10 cellular contexts compared by ENCODE assay signal in genomic region chr1:184892116-184892515, GRCh38.
A peak's percentile ranks its signal among the peaks of the same experiment; 100 is the strongest.
DNase-seq lines count a peak whose midpoint lies in the region; ATAC-seq and TF ChIP-seq lines count a peak whose summit lies in the region.
"Had no signal": no experiment of that assay in that cellular context is flagged by ENCODE, and none has a peak within 500 bp of the region (broad histone marks: within the 10 kb centered on the region; RNA-seq: fewer than 3 reads in every experiment).

No MANE protein-coding gene starts in this region.

- no peak for TF ChIP-seq POLR2A in GM18505 (IDR thresholded peaks at IDR 0.05; ENCODE audit: borderline replicate concordance, extremely low read depth, insufficient read depth, insufficient read length)

- BruUV-seq in Calu3 (replicated peaks; lab: Mats Ljungman, UMichigan), result no TSS peak

- CTCF ChIA-PET in Calu3 (lab: Charles Lee), result interaction anchor here (1.2 kb wide), 1 partner anchor 25 kb away, joined by 3 read pairs; no protein-coding TSS in a partner anchor

- H3K36me3 ChIP-seq in effector memory CD4-positive, alpha-beta T cell (ENCODE audit: control insufficient read depth, insufficient read depth, low read length), result no peaks in the 10 kb centered on the region
- H3K36me3 ChIP-seq in aorta (ENCODE audit: control insufficient read depth in 1 of 2, insufficient read depth in 2 of 2, low read length in 1 of 2), result no peaks in the 10 kb centered on the region

- no peak overlapping the region for H3K4me3 ChIP-seq in effector memory CD4-positive, alpha-beta T cell (ENCODE audit: insufficient read depth, low read depth, low read length, poor library complexity, severe bottlenecking)
- H3K4me3 ChIP-seq in aorta (ENCODE audit: low read length in 2 of 2), result no peak overlapping the region

- H3K36me3 Mint-ChIP-seq in Calu3 (ENCODE audit: insufficient read depth, unreplicated experiment), result no peaks in the 10 kb centered on the region

- no peak overlapping the region for H3K4me3 Mint-ChIP-seq in Calu3 (ENCODE audit: low read depth, unreplicated experiment)

- 85 to 89% methylated on average over 4 of the region's 4 CpGs for WGBS in aorta, 2 donors

- no peaks in the 10 kb centered on the region for H3K27me3 Mint-ChIP-seq in Calu3 (ENCODE audit: unreplicated experiment)

- ATAC-seq in GM18505 (IDR thresholded peaks at IDR 0.05; ENCODE audit: unreplicated experiment) (peak; percentile 79), GM21360 (IDR thresholded peaks at IDR 0.05; ENCODE audit: unreplicated experiment) (peak; percentile 74), HG03175 (IDR thresholded peaks at IDR 0.05; ENCODE audit: unreplicated experiment) (peak; percentile 83), aorta (ENCODE audit: low FRiP score) (no peak)

- peak overlapping the region; percentile 88 for H3K27ac ChIP-seq in effector memory CD4-positive, alpha-beta T cell (ENCODE audit: insufficient read depth, low read length, poor library complexity, severe bottlenecking)
- H3K27ac ChIP-seq in aorta (ENCODE audit: low read depth in 1 of 2, low read length in 2 of 2), result peak overlapping the region in 1 of 2 donors; percentile 28

- H3K4me1 Mint-ChIP-seq in Calu3 (ENCODE audit: low read depth, unreplicated experiment), result peaks cover 19% of the 10 kb centered on the region

- H3K27me3 ChIP-seq in effector memory CD4-positive, alpha-beta T cell (replicated peaks; ENCODE audit: control insufficient read depth, insufficient read depth, low read length, poor library complexity, severe bottlenecking), result no peaks in the 10 kb centered on the region
- H3K27me3 ChIP-seq in aorta (ENCODE audit: control insufficient read depth in 1 of 2, insufficient read depth in 2 of 2, low read length in 1 of 2), result no peaks in the 10 kb centered on the region

- no peak for DNase-seq in effector memory CD4-positive, alpha-beta T cell
- no peak for DNase-seq in Calu3
- DNase-seq in stimulated activated CD4-positive, alpha-beta T cell treated with anti-CD3 and anti-CD28 coated beads, Interleukin-12 subunit alpha, Interleukin-12 subunit beta, amount 100 ng/mL, for 4 hours, result no peak
- DNase-seq in aorta, result no peak
- DNase-seq in NCI-H1694 (lab: John Stamatoyannopoulos, UW), result no peak
- DNase-seq: mesenchymal stem cell, T-helper 9 cell had no signal

- no peak overlapping the region for H3K27ac Mint-ChIP-seq in Calu3 (ENCODE audit: unreplicated experiment)

- H3K4me1 ChIP-seq in effector memory CD4-positive, alpha-beta T cell (ENCODE audit: control insufficient read depth, insufficient read depth, low read length, poor library complexity, severe bottlenecking), result peaks cover 14% of the 10 kb centered on the region
- H3K4me1 ChIP-seq in aorta (ENCODE audit: control insufficient read depth in 1 of 2, insufficient read depth in 2 of 2, low read length in 2 of 2), result peaks cover 3 to 19% of the 10 kb centered on the region in 2 donors

- no peaks in the 10 kb centered on the region for H3K9me3 ChIP-seq in effector memory CD4-positive, alpha-beta T cell (ENCODE audit: control insufficient read depth, low read length)
- H3K9me3 ChIP-seq in aorta (ENCODE audit: control insufficient read depth, low read length), result no peaks in the 10 kb centered on the region

- H3K9me3 Mint-ChIP-seq in Calu3 (ENCODE audit: low read depth, unreplicated experiment), result no peaks in the 10 kb centered on the region

- intact Hi-C loops in Calu3 (cut with micrococcal nuclease; ENCODE audit: unreplicated experiment), result no loop called here
- intact Hi-C loops in aorta (cut with DNase I), result loop anchor here in 1 of 2 donors (5.0 kb wide), 1 partner anchor 65 kb away; no protein-coding TSS in a partner anchor

- TF ChIP-seq CTCF in Calu3 (IDR thresholded peaks at IDR 0.05; ENCODE audit: unreplicated experiment), result no peak
